25 cellular contexts compared by ENCODE assay signal in the genomic region with DNA sequence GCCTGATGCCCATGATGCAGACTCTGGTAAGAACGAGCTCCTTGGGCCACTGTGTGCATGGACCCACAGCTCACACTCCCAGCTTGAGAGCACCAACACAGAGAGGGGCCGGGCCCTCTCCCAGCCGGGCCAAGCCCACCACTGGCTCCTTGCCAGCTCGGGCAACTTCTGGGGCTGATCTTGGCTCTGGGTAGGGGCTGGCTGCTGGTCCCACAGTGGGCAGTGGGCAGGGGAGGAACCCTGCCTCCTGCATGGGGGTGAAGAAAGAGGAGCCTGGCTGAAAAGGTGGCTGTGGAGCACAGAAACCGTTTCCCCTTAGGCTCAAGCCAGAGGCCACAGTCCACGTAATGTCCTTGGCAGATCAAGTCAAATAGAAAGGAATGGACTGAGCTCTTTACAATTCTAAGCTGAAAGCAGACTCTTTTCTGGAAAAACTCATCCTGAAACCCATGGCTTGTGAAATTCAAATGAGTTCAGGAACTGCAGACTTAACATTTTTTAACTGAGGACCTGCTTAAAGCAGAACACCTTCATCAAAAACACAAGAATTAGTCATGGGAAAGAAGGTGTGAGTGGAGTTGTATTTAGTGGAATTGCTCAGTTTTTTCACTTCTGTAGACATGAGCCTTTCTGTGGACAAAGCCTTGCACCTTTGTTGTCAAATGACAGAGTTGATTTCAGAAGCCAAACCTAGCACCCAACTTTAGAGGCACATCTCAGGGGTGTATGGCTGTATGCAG.
DNase-seq lines count a peak whose midpoint lies in the region; ATAC-seq and TF ChIP-seq lines count a peak whose summit lies in the region.
"Had no signal": no experiment of that assay in that cellular context is flagged by ENCODE, and none has a peak within 500 bp of the region (broad histone marks: within the 10 kb centered on the region; RNA-seq: fewer than 3 reads in every experiment).

No MANE protein-coding gene starts in this region.

- H3K4me3 Mint-ChIP-seq in chondrocyte (ENCODE audit: unreplicated experiment) (no peak overlapping the region), MCF 10A (ENCODE audit: unreplicated experiment) (no peak overlapping the region)
- H3K4me3 Mint-ChIP-seq: nephron progenitor cell, WTC11 had no signal

- POLR2A ChIA-PET in MCF 10A (lab: Yijun Ruan, JAX) = no interaction called here

- 76 to 80% methylated on average over 6 of the region's 6 CpGs for WGBS in heart right ventricle, 2 donors
- WGBS in neuronal stem cell (ENCODE audit: extremely low coverage in 2 of 2, insufficient read length in 2 of 2, insufficient replicate concordance in 1 of 2), 2 donors = no CpG with 5 or more reads among the region's 6 CpGs

- H3K4me3 ChIP-seq in heart right ventricle = no peak overlapping the region
- no peak overlapping the region for H3K4me3 ChIP-seq in dorsolateral prefrontal cortex
- H3K4me3 ChIP-seq in neuronal stem cell (ENCODE audit: low read length in 2 of 2) = no peak overlapping the region
- H3K4me3 ChIP-seq: PC-9, uterus had no signal

- H4K8ac ChIP-seq in neuronal stem cell (ENCODE audit: low read depth, low read length) = no peak overlapping the region

- H3K36me3 ChIP-seq in heart right ventricle (peaks cover 0 to 87% (median 4%) of the 10 kb centered on the region in 9 donors), neuronal stem cell (replicated peaks in 1 of 2; ENCODE audit: control insufficient read depth in 2 of 2, insufficient read depth in 2 of 2, low read length in 2 of 2) (peaks cover 12 to 17% of the 10 kb centered on the region in 2 donors)
- H3K36me3 ChIP-seq: uterus had no signal

- TF ChIP-seq CTCF in heart right ventricle (IDR thresholded peaks at IDR 0.05) (no peak), dorsolateral prefrontal cortex (IDR thresholded peaks at IDR 0.05 in 54 of 56, conservative IDR thresholded peaks at IDR 0.05 in 2 of 56; ENCODE audit: low read depth in 1 of 56, partially characterized antibody in 56 of 56) (no peak), chondrocyte (IDR thresholded peaks at IDR 0.05) (no peak), MCF 10A (IDR thresholded peaks at IDR 0.05; ENCODE audit: unreplicated experiment) (no peak)

- H3K4me2 ChIP-seq in neuronal stem cell (ENCODE audit: insufficient read depth, low read length, poor library complexity, severe bottlenecking) = no peak overlapping the region
- H3K4me2 ChIP-seq: PC-9 had no signal

- CTCF ChIA-PET in MCF 10A (lab: Yijun Ruan, JAX) = interaction anchor here (0.7 kb wide), 1 partner anchor 66 kb away, joined by 3 read pairs; no protein-coding TSS in a partner anchor

- no peaks in the 10 kb centered on the region for H3K79me1 ChIP-seq in neuronal stem cell (ENCODE audit: low read depth, low read length)

- peak overlapping the region; percentile 16 for H3K23ac ChIP-seq in neuronal stem cell (ENCODE audit: low read depth, low read length, poor library complexity)

- no peaks in the 10 kb centered on the region for H3K9me3 ChIP-seq in heart right ventricle
- no peaks in the 10 kb centered on the region for H3K9me3 ChIP-seq in neuronal stem cell (replicated peaks in 1 of 2; ENCODE audit: control insufficient read depth in 2 of 2, insufficient read depth in 1 of 2, low read depth in 1 of 2, low read length in 2 of 2)
- H3K9me3 ChIP-seq: uterus had no signal

- intact Hi-C loops in heart right ventricle (cut with DNase I) = no loop called here
- intact Hi-C loops in cardiac septum (cut with DNase I) = no loop called here
- intact Hi-C loops in dorsolateral prefrontal cortex (cut with DNase I) = no loop called here
- intact Hi-C loops in MCF 10A (cut with micrococcal nuclease) = no loop called here

- H4K91ac ChIP-seq in neuronal stem cell (ENCODE audit: low read depth, low read length, poor library complexity) = no peak overlapping the region

- H2BK5ac ChIP-seq in neuronal stem cell (ENCODE audit: low read length) = no peak overlapping the region

- H3K4me1 Mint-ChIP-seq in chondrocyte (ENCODE audit: low read depth) (peaks cover 7% of the 10 kb centered on the region), MCF 10A (ENCODE audit: insufficient read depth, unreplicated experiment) (peaks cover 4% of the 10 kb centered on the region)

- no peak overlapping the region for H3K27ac Mint-ChIP-seq in chondrocyte (ENCODE audit: unreplicated experiment)
- no peak overlapping the region for H3K27ac Mint-ChIP-seq in MCF 10A (ENCODE audit: low read depth, unreplicated experiment)
- H3K27ac Mint-ChIP-seq: nephron progenitor cell, progenitor cell of endocrine pancreas, WTC11 had no signal

- no peak overlapping the region for H2AFZ ChIP-seq in neuronal stem cell (ENCODE audit: low read length)
- H2AFZ ChIP-seq: PC-9 had no signal

- H3K4me1 ChIP-seq in heart right ventricle (peaks cover 3 to 50% (median 25%) of the 10 kb centered on the region in 9 donors), neuronal stem cell (ENCODE audit: control insufficient read depth in 2 of 2, insufficient read depth in 1 of 2, low read depth in 1 of 2, low read length in 2 of 2) (peaks cover 10 to 14% of the 10 kb centered on the region in 2 donors)

- no peak overlapping the region for H3K14ac ChIP-seq in neuronal stem cell (ENCODE audit: low read length)

- no peaks in the 10 kb centered on the region for H3K27me3 Mint-ChIP-seq in chondrocyte (ENCODE audit: low read depth)
- no peaks in the 10 kb centered on the region for H3K27me3 Mint-ChIP-seq in MCF 10A (ENCODE audit: insufficient read depth, unreplicated experiment)
- H3K27me3 Mint-ChIP-seq: progenitor cell of endocrine pancreas had no signal

- DNase-seq in heart right ventricle (peak in 1 of 2 donors; percentile 14), cardiac septum (ENCODE audit: low spot score) (no peak), dorsolateral prefrontal cortex (no peak), neuronal stem cell (ENCODE audit: low spot score) (no peak), chondrocyte (ENCODE audit: low spot score) (no peak), MCF 10A (ENCODE audit: unreplicated experiment) (no peak)
- DNase-seq: ACHN; activated CD8-positive, alpha-beta memory T cell treated with anti-CD3 and anti-CD28 coated beads for 24 hours; C1 segment of cervical spinal cord; DMS 273 treated with DMSO at 0.1 percent for 48 hours; foreskin fibroblast; kidney glomerular epithelial cell; NCI-H1105; NCI-H2029 treated with DMSO at 0.1 percent for 48 hours; NCI-H345; NCI-H82; nephron progenitor cell; PC-9; stimulated activated CD4-positive, alpha-beta T cell treated with anti-CD3 and anti-CD28 coated beads, Interleukin-4, amount 100 ng/mL, for 24 hours; uterus had no signal

- H3K36me3 Mint-ChIP-seq in chondrocyte (ENCODE audit: low read depth) = peaks cover 21% of the 10 kb centered on the region
- H3K36me3 Mint-ChIP-seq in MCF 10A (ENCODE audit: insufficient read depth, unreplicated experiment) = peaks cover 54% of the 10 kb centered on the region

- no peak overlapping the region for H2AK5ac ChIP-seq in neuronal stem cell (ENCODE audit: low read depth, low read length)

- H3K9me3 Mint-ChIP-seq in chondrocyte (ENCODE audit: low read depth) (no peaks in the 10 kb centered on the region), MCF 10A (ENCODE audit: unreplicated experiment) (no peaks in the 10 kb centered on the region)
- H3K9me3 Mint-ChIP-seq: nephron progenitor cell, WTC11 had no signal

- no peak overlapping the region for H2BK15ac ChIP-seq in neuronal stem cell (ENCODE audit: low read length)

- H3K18ac ChIP-seq in neuronal stem cell (ENCODE audit: low read length) = no peak overlapping the region

- no peak overlapping the region for H3K9ac ChIP-seq in neuronal stem cell (ENCODE audit: low read depth, low read length, poor library complexity)

- H2BK120ac ChIP-seq in neuronal stem cell (ENCODE audit: low read depth, low read length) = no peak overlapping the region

- H3K4ac ChIP-seq in neuronal stem cell (ENCODE audit: low read length) = no peak overlapping the region

- no TSS peak for BruUV-seq in MCF 10A (replicated peaks; lab: Mats Ljungman, UMichigan)

- no peaks in the 10 kb centered on the region for H3K27me3 ChIP-seq in heart right ventricle
- H3K27me3 ChIP-seq in dorsolateral prefrontal cortex = no peaks in the 10 kb centered on the region
- no peaks in the 10 kb centered on the region for H3K27me3 ChIP-seq in neuronal stem cell (ENCODE audit: control insufficient read depth in 3 of 3, insufficient read depth in 3 of 3, low read depth in 1 of 3, low read length in 3 of 3)
- H3K27me3 ChIP-seq: uterus had no signal

- peak overlapping the region in 9 of 10 donors; percentile 5 to 71 (median 32) for H3K27ac ChIP-seq in heart right ventricle
- H3K27ac ChIP-seq in dorsolateral prefrontal cortex = peak overlapping the region in 34 of 59 donors; percentile 3 to 95 (median 42)
- no peak overlapping the region for H3K27ac ChIP-seq in neuronal stem cell (replicated peaks; ENCODE audit: low read length)
- H3K27ac ChIP-seq: PC-9, uterus had no signal

- ATAC-seq in heart right ventricle = peak in 1 of 8 donors; percentile 6
- no peak for ATAC-seq in HG03280 (IDR thresholded peaks at IDR 0.05; ENCODE audit: unreplicated experiment)
- no peak for ATAC-seq in GM19452 (IDR thresholded peaks at IDR 0.05; ENCODE audit: unreplicated experiment)
- ATAC-seq: HCT116 had no signal

- no peak overlapping the region for H2BK12ac ChIP-seq in neuronal stem cell (ENCODE audit: low read length)
